In genomic region chr2:158101384-158101926, GRCh38 we compare ENCODE assay signal across 1 cellular context.
TF ChIP-seq lines count a peak whose summit lies in the region.

Gene UPP2 (plus strand): TSS chr2:158101876. CDS start chr2:158102064, 188 bp downstream.

TF ChIP-seq in HepG2, 621 proteins besides CTCF, POLR2A, EP300 and RAD21 (continued from another document and continues in another):
- TF ChIP-seq FOXP1 (IDR thresholded peaks at IDR 0.05) (no peak), FOXP1 (CRISPR knock-in tag; IDR thresholded peaks at IDR 0.05) (peak; percentile 32; the same call in 1 of the 2 replicates), FOXP4 (CRISPR knock-in tag; IDR thresholded peaks at IDR 0.05) (peak; percentile 46), ZBTB1 (CRISPR knock-in tag; IDR thresholded peaks at IDR 0.05; ENCODE audit: borderline replicate concordance) (no peak), KDM3A (CRISPR knock-in tag; IDR thresholded peaks at IDR 0.05; ENCODE audit: low read depth) (no peak), PREB (CRISPR knock-in tag; IDR thresholded peaks at IDR 0.05) (no peak), NCOR1 (IDR thresholded peaks at IDR 0.05; ENCODE audit: borderline replicate concordance, low read length) (peak; percentile 5; the same call in 1 of the 2 replicates), HNRNPL (IDR thresholded peaks at IDR 0.05; ENCODE audit: low read depth, low read length) (no peak), ZNF335 (CRISPR knock-in tag; IDR thresholded peaks at IDR 0.05) (no peak), MAFG (CRISPR knock-in tag; IDR thresholded peaks at IDR 0.05) (no peak), ZNF451 (CRISPR knock-in tag; IDR thresholded peaks at IDR 0.05) (no peak), ZNF317 (CRISPR knock-in tag; IDR thresholded peaks at IDR 0.05) (peak; percentile 61; the same call in 1 of the 2 replicates), MXI1 (IDR thresholded peaks at IDR 0.05; ENCODE audit: borderline replicate concordance, low read depth, low read length) (no peak), JUND (CRISPR knock-in tag; IDR thresholded peaks at IDR 0.05) (no peak), KMT2A (CRISPR knock-in tag; IDR thresholded peaks at IDR 0.05) (peak; percentile 47; the same call in 1 of the 2 replicates), HMG20A (CRISPR knock-in tag; IDR thresholded peaks at IDR 0.05; ENCODE audit: borderline replicate concordance) (peak; percentile 38; the same call in 1 of the 2 replicates), ZBTB34 (CRISPR knock-in tag; IDR thresholded peaks at IDR 0.05) (peak; percentile 56; the same call in 1 of the 2 replicates), ETS1 (CRISPR knock-in tag; IDR thresholded peaks at IDR 0.05) (no peak), ZNF513 (CRISPR knock-in tag; conservative IDR thresholded peaks at IDR 0.05) (no peak), SOX13 (IDR thresholded peaks at IDR 0.05) (no peak), SOX13 (CRISPR knock-in tag; conservative IDR thresholded peaks at IDR 0.05 in 1 of 2, IDR thresholded peaks at IDR 0.05 in 1 of 2) (peak in 1 of 2 experiments; percentile 30; a peak in 1 of 4 replicates), ZNF775 (CRISPR knock-in tag; IDR thresholded peaks at IDR 0.05; ENCODE audit: borderline replicate concordance) (peak; percentile 53; the same call in 1 of the 2 replicates), HES4 (CRISPR knock-in tag; IDR thresholded peaks at IDR 0.05; ENCODE audit: borderline replicate concordance) (no peak), ZNF644 (CRISPR knock-in tag; IDR thresholded peaks at IDR 0.05; ENCODE audit: low read depth) (peak; percentile 51; the same call in 1 of the 2 replicates), ZNF234 (CRISPR knock-in tag; conservative IDR thresholded peaks at IDR 0.05) (no peak), ZNF83 (CRISPR knock-in tag; IDR thresholded peaks at IDR 0.05; ENCODE audit: borderline replicate concordance) (no peak), TGIF2 (CRISPR knock-in tag; IDR thresholded peaks at IDR 0.05) (no peak), MTF2 (CRISPR knock-in tag; IDR thresholded peaks at IDR 0.05; ENCODE audit: borderline replicate concordance) (no peak), MAZ (IDR thresholded peaks at IDR 0.05; ENCODE audit: borderline replicate concordance, low read depth, low read length) (no peak), MAZ (CRISPR knock-in tag; IDR thresholded peaks at IDR 0.05; ENCODE audit: low read depth) (no peak), ZNF414 (CRISPR knock-in tag; IDR thresholded peaks at IDR 0.05) (no peak), THYN1 (CRISPR knock-in tag; IDR thresholded peaks at IDR 0.05; ENCODE audit: borderline replicate concordance, low read depth) (no peak), TFE3 (CRISPR knock-in tag; IDR thresholded peaks at IDR 0.05) (no peak), ERF (CRISPR knock-in tag; IDR thresholded peaks at IDR 0.05) (no peak), REPIN1 (CRISPR knock-in tag; IDR thresholded peaks at IDR 0.05; ENCODE audit: borderline replicate concordance, low read depth) (peak; percentile 43; the same call in 1 of the 2 replicates), PTBP1 (IDR thresholded peaks at IDR 0.05; ENCODE audit: low read depth, low read length, poor library complexity, severe bottlenecking) (no peak), MXD4 (CRISPR knock-in tag; IDR thresholded peaks at IDR 0.05) (no peak), ZNF547 (CRISPR knock-in tag; IDR thresholded peaks at IDR 0.05) (no peak), NCOA1 (CRISPR knock-in tag; IDR thresholded peaks at IDR 0.05) (no peak), ZNF460 (CRISPR knock-in tag; IDR thresholded peaks at IDR 0.05; ENCODE audit: borderline replicate concordance) (no peak), HMG20B (CRISPR knock-in tag; conservative IDR thresholded peaks at IDR 0.05) (0 out of 2 replicates have a peak, but pooled peaks have one; percentile 20), TBL1XR1 (IDR thresholded peaks at IDR 0.05; ENCODE audit: borderline replicate concordance, low read length, partially characterized antibody) (no peak), HNF4G (IDR thresholded peaks at IDR 0.05; ENCODE audit: borderline replicate concordance, low read depth, low read length) (no peak), HNF4G (CRISPR knock-in tag; IDR thresholded peaks at IDR 0.05; ENCODE audit: borderline replicate concordance, low read depth) (0 out of 2 replicates have a peak, but pooled peaks have one; percentile 44), ZBTB21 (CRISPR knock-in tag; IDR thresholded peaks at IDR 0.05) (no peak), AHDC1 (CRISPR knock-in tag; IDR thresholded peaks at IDR 0.05; ENCODE audit: borderline replicate concordance) (peak; percentile 46; the same call in 1 of the 2 replicates), CREB1 (IDR thresholded peaks at IDR 0.05) (no peak), CREB1 (CRISPR knock-in tag; IDR thresholded peaks at IDR 0.05) (no peak), KLF16 (CRISPR knock-in tag; IDR thresholded peaks at IDR 0.05) (no peak)
